Comparison of ENCODE assay signal across 22 cellular contexts in the genomic region with DNA sequence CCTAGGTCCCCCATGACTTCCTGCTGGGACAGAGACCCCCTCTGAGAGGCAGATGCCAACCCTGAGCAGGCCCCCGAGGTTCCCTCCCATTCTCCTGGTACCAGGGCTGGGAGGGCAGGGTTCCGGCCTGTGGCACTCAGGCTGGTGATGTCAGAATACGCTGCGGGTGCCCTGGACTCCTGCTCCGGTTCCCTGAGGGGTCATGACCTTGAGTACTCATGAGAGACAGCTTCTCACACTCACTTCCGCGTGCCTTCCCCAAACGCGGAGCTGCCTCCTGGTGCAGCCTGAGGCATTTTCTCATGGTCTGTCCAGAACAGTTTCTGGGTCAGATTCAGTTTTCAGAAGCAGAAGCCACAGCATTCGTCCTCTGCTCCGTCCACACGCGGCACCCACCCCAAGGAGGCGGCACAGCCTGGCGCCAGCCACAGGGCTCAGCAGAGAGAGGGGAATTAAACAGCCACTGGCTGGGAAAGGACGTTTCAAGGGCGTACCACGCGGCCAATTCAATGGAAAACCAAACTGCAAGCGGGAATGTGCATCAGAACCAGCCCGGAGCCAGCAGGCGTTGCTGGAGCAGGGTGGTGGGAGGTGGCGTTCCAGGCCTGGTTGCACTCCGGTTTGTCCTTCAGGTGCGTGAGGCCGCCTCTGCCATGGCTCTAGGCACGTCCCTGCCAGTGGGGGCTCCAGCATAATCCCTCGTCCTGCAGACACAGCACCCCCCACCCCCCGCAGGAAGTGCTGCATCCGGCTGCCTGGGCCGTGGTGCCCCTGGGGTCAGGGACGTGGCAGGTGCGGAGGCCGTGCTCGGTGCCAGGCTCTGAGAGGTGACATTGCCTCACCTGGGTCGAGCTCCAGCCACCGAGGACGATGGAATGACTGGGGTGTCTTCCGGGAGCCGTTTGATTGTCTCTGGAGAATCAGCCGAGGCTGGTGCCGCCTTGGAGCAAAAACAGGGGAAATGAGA. TPM values are rescaled to one million over a fixed set of nuclear protein-coding genes. Genes with fewer than 3 reads are reported as not detected.
DNase-seq lines count a peak whose midpoint lies in the region; ATAC-seq and TF ChIP-seq lines count a peak whose summit lies in the region.
"Had no signal": no experiment of that assay in that cellular context is flagged by ENCODE, and none has a peak within 500 bp of the region (broad histone marks: within the 10 kb centered on the region; RNA-seq: fewer than 3 reads in every experiment).

No MANE protein-coding gene starts in this region.

- no peaks in the 10 kb centered on the region for H3K9me3 ChIP-seq in sigmoid colon
- H3K9me3 ChIP-seq: tibial artery had no signal

- no peak for TF ChIP-seq POLR2A in sigmoid colon (IDR thresholded peaks at IDR 0.05)

- H3K36me3 ChIP-seq in sigmoid colon = no peaks in the 10 kb centered on the region
- H3K36me3 ChIP-seq: neural progenitor cell, tibial artery had no signal

- ATAC-seq in HG02642 (IDR thresholded peaks at IDR 0.05; ENCODE audit: poor library complexity, unreplicated experiment) (no peak), HG03354 (IDR thresholded peaks at IDR 0.05; ENCODE audit: poor library complexity, severe bottlenecking, unreplicated experiment) (no peak)
- ATAC-seq: activated CD4-positive, CD25-positive, alpha-beta regulatory T cell treated with anti-CD3 and anti-CD28 coated beads, Interleukin-2, amount 50 U/mL, for 24 hours; CD8-positive, alpha-beta T cell; stimulated activated naive B cell treated with anti-CD40 and anti-IgM and Interleukin-4, amounts not matched to agents 10 μg/mL and 1 μg/mL and 100 μg/mL, for 72 hours had no signal

- no peak for TF ChIP-seq CTCF in sigmoid colon (IDR thresholded peaks at IDR 0.05)

- WGBS in sigmoid colon, 2 donors = 71 to 74% methylated on average over 42 of the region's 42 CpGs

- H3K27me3 ChIP-seq in sigmoid colon = peaks cover 0 to 95% (median 59%) of the 10 kb centered on the region in 3 donors

- no peak for TF ChIP-seq EP300 in sigmoid colon (IDR thresholded peaks at IDR 0.05)

- peak; percentile 54 for DNase-seq in activated effector memory CD4-positive, alpha-beta T cell treated with anti-CD3 and anti-CD28 coated beads, Interleukin-2, amount 50 U/mL, for 16 hours
- DNase-seq in activated effector memory CD4-positive, alpha-beta T cell treated with Interleukin-2 at 50 U/mL for 16 hours = no peak
- peak; percentile 91 for DNase-seq in RPMI8226
- DNase-seq in islet precursor cell = peak; percentile 41
- DNase-seq in sigmoid colon = peak; percentile 53
- no peak for DNase-seq in NK-92 treated with Interleukin-12 subunit alpha and Interleukin-12 subunit beta, amount 100 ng/mL, for 24 hours (lab: John Stamatoyannopoulos, UW)
- DNase-seq: DMS79 treated with DMSO at 0.1 percent for 48 hours; hypothalamus; kidney glomerular epithelial cell; midbrain; NCI-H187; NCI-H446; retina; stimulated activated naive B cell treated with anti-CD40 and anti-IgM and Interleukin-4, amounts not matched to agents 10 μg/mL and 1 μg/mL and 100 μg/mL, for 72 hours had no signal

- intact Hi-C loops in sigmoid colon (cut with DNase I) = no loop called here

- H3K4me1 ChIP-seq in sigmoid colon = no peaks in the 10 kb centered on the region
- H3K4me1 ChIP-seq: neural progenitor cell had no signal

- H3K4me3 ChIP-seq in sigmoid colon = no peak overlapping the region
- H3K4me3 ChIP-seq: neural progenitor cell, tibial artery had no signal

- no peak overlapping the region for H3K27ac ChIP-seq in sigmoid colon
- H3K27ac ChIP-seq: neural progenitor cell, tibial artery had no signal

RNA-seq across cellular contexts. Expression of gene BHLHE23, which starts 58.3 kb away (rescaled TPM):
- not detected for total RNA-seq in sigmoid colon
- not detected for polyA plus RNA-seq in sigmoid colon
- total RNA-seq: fibroblast of villous mesenchyme, SK-MEL-5 had no signal

Comparison
In these comparisons a context has a peak if more than half of its experiments do, and no peak if none do; other contexts are left out.
1. DNase-seq: peak in activated effector memory CD4-positive, alpha-beta T cell treated with anti-CD3 and anti-CD28 coated beads, Interleukin-2, amount 50 U/mL, for 16 hours (single experiment), RPMI8226 (single experiment), islet precursor cell (single experiment) and sigmoid colon (single experiment); none in activated effector memory CD4-positive, alpha-beta T cell treated with Interleukin-2 at 50 U/mL for 16 hours (single experiment) and NK-92 treated with Interleukin-12 subunit alpha and Interleukin-12 subunit beta, amount 100 ng/mL, for 24 hours (single experiment).